In the genomic region with DNA sequence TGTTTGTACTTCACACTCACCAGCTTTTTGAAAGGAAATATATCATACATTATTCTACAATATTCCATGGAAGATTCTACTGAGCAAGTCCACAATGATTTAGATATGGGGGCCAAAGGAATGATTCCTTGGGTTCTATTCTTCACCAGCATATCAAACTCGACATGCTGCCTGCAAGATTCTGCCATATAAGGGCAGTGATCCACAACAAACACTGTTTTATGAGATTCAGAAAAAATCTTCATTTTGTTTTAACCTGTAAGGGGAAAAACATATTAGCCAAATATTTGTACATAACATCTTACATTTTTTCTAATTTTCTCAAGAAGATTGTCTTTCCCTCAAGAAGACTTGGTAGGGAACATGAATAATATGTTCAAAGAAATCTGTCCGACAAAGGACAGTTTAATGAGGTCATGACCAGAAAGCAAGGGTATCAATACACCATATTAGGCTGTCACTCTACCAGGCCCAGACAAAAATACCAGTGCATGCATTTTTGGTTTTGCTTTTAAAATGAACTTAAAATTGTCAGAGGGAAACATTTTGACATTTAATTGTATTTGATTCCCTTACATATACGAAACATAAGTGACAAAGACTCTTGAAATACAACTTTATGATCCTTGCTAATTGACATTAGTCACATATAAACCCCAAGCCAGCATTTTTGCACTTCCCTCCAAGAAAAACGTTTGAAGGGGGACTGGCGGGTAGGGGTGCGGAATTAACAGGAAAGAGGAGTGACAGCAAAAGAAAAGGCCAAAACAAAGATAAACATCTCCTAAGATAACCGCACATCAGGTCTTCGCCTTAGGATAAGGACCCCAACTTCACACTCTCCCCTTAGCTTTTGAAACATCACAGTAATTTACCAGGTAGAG, we compare ENCODE assay signal across 9 cellular contexts. TPM values are rescaled to one million over a fixed set of nuclear protein-coding genes. Genes with fewer than 3 reads are reported as not detected.
DNase-seq lines count a peak whose midpoint lies in the region; ATAC-seq, FAIRE-seq and TF ChIP-seq lines count a peak whose summit lies in the region.
"Had no signal": no experiment of that assay in that cellular context is flagged by ENCODE, and none has a peak within 500 bp of the region (broad histone marks: within the 10 kb centered on the region; RNA-seq: fewer than 3 reads in every experiment).

No MANE protein-coding gene starts in this region.

- H3T11ph ChIP-seq in H9 (ENCODE audit: low read length): no peak overlapping the region

- POLR2A ChIA-PET in A549 (lab: Yijun Ruan, JAX): no interaction called here

- H2BK120ac ChIP-seq in H9 (ENCODE audit: low read depth, low read length, poor library complexity, severe bottlenecking): no peak overlapping the region

- TF ChIP-seq POLR2A in A549 (IDR thresholded peaks at IDR 0.05; ENCODE audit: low read length): no peak
- TF ChIP-seq POLR2A in suprapubic skin (IDR thresholded peaks at IDR 0.05): no peak

- no peak overlapping the region for H4K91ac ChIP-seq in H9 (ENCODE audit: insufficient read length, low read depth, low read length)

- peaks cover 6 to 19% (median 17%) of the 10 kb centered on the region in 3 experiments; a peak in 5 of 7 replicates for H3K36me3 Mint-ChIP-seq in H9 (ENCODE audit: insufficient read depth in 1 of 3, low read depth in 3 of 3)
- H3K36me3 Mint-ChIP-seq in activated T-helper 2 cell treated with anti-CD3 and anti-CD28 coated beads, Interferon-gamma antibody, Interleukin-2, Interleukin-4, amounts not matched to agents 10 μg/mL and 5 μg/mL and 100 μg/mL, durations not matched to agents 14 hours and 24 hours and 36 hours (ENCODE audit: low read depth): peaks cover 40% of the 10 kb centered on the region
- H3K36me3 Mint-ChIP-seq in immature natural killer cell: peaks cover 0 to 4% (median 0%) of the 10 kb centered on the region in 3 donors

- H4K8ac ChIP-seq in H9 (replicated peaks; ENCODE audit: insufficient read length, low read depth, low read length): no peak overlapping the region

- no peak for FAIRE-seq in A549 (lab: Jason Lieb, UNC)
- FAIRE-seq: islet of Langerhans had no signal

- H3K79me1 ChIP-seq in H9 (ENCODE audit: insufficient read depth, low read depth, low read length, poor library complexity, severe bottlenecking): peaks cover 11% of the 10 kb centered on the region

- H3K9ac ChIP-seq in H9 (ENCODE audit: extremely low read depth, insufficient read length, low read length): peak overlapping the region; percentile 95

- H3K23me2 ChIP-seq in H9 (ENCODE audit: insufficient read length, low read depth, low read length, poor library complexity, severe bottlenecking): no peaks in the 10 kb centered on the region

- CTCF ChIA-PET in A549 (lab: Yijun Ruan, JAX): interaction anchor here (0.8 to 2.0 kb wide), 2 partner anchors 11 to 77 kb away, joined by 3 to 6 read pairs; a partner anchor contains a TSS

- H2BK5ac ChIP-seq in H9 (ENCODE audit: insufficient read length, low read length): no peak overlapping the region

- H3K9me3 Mint-ChIP-seq in H9 (no peaks in the 10 kb centered on the region), immature natural killer cell (no peaks in the 10 kb centered on the region)
- no peaks in the 10 kb centered on the region for H3K9me3 Mint-ChIP-seq in activated T-helper 2 cell treated with anti-CD3 and anti-CD28 coated beads, Interferon-gamma antibody, Interleukin-2, Interleukin-4, amounts not matched to agents 10 μg/mL and 5 μg/mL and 100 μg/mL, durations not matched to agents 14 hours and 24 hours and 36 hours

- ATAC-seq in A549 (no peak), HG02763 (IDR thresholded peaks at IDR 0.05; ENCODE audit: unreplicated experiment) (no peak), HG02798 (IDR thresholded peaks at IDR 0.05; ENCODE audit: poor library complexity, unreplicated experiment) (no peak)

- no peak overlapping the region for H4K5ac ChIP-seq in H9 (ENCODE audit: insufficient read length, low read depth, low read length)

- H3K4me1 Mint-ChIP-seq in H9 (peaks cover 19 to 20% of the 10 kb centered on the region in 2 experiments), immature natural killer cell (peaks cover 76 to 85% of the 10 kb centered on the region in 2 donors)
- H3K4me1 Mint-ChIP-seq in activated T-helper 2 cell treated with anti-CD3 and anti-CD28 coated beads, Interferon-gamma antibody, Interleukin-2, Interleukin-4, amounts not matched to agents 10 μg/mL and 5 μg/mL and 100 μg/mL, durations not matched to agents 14 hours and 24 hours and 36 hours (ENCODE audit: low read depth): peaks cover 62% of the 10 kb centered on the region

- H2AFZ ChIP-seq in H9 (ENCODE audit: low read length): no peak overlapping the region

- H3K4me2 ChIP-seq in A549 (peak overlapping the region; percentile 97), H9 (ENCODE audit: insufficient read depth, insufficient read length, low read length) (peak overlapping the region; percentile 86)

- H3K18ac ChIP-seq in H9 (ENCODE audit: insufficient read length, low read depth, low read length): no peak overlapping the region

- peaks cover 14% of the 10 kb centered on the region; the same call in 1 of the 2 replicates for H3K79me2 ChIP-seq in H9 (ENCODE audit: insufficient read depth, low read length)

- DNase-seq in A549 (ENCODE audit: low read depth in 1 of 2, low spot score in 1 of 2) (no peak), H9 (no peak), immature natural killer cell (peak; percentile 38 to 42 (median 41)), suprapubic skin (ENCODE audit: low spot score in 2 of 2) (no peak), NCI-H345 (lab: John Stamatoyannopoulos, UW) (no peak)
- DNase-seq in activated T-helper 2 cell treated with anti-CD3 and anti-CD28 coated beads, Interferon-gamma antibody, Interleukin-2, Interleukin-4, amounts not matched to agents 10 μg/mL and 5 μg/mL and 100 μg/mL, durations not matched to agents 14 hours and 24 hours and 36 hours (ENCODE audit: low spot score): no peak

- H3K9me3 ChIP-seq in A549: no peaks in the 10 kb centered on the region
- no peaks in the 10 kb centered on the region for H3K9me3 ChIP-seq in H9 (ENCODE audit: control insufficient read depth, low read depth, low read length)
- no peaks in the 10 kb centered on the region for H3K9me3 ChIP-seq in suprapubic skin

- H3K56ac ChIP-seq in H9 (ENCODE audit: insufficient read length, low read depth, low read length): no peak overlapping the region

- H3K27ac Mint-ChIP-seq in H9: peak overlapping the region in 2 of 3 experiments; percentile 63 to 100; a peak in 2 of 7 replicates
- H3K27ac Mint-ChIP-seq in activated T-helper 2 cell treated with anti-CD3 and anti-CD28 coated beads, Interferon-gamma antibody, Interleukin-2, Interleukin-4, amounts not matched to agents 10 μg/mL and 5 μg/mL and 100 μg/mL, durations not matched to agents 14 hours and 24 hours and 36 hours: peak overlapping the region; percentile 94
- H3K27ac Mint-ChIP-seq in immature natural killer cell: peak overlapping the region; percentile 94 to 100 (median 99)

- no peak for TF ChIP-seq EP300 in A549 (IDR thresholded peaks at IDR 0.05)
- no peak for TF ChIP-seq EP300 in suprapubic skin (IDR thresholded peaks at IDR 0.05)

- no peak overlapping the region for H2BK15ac ChIP-seq in H9 (ENCODE audit: low read depth, low read length)

- H3K14ac ChIP-seq in H9 (ENCODE audit: insufficient read depth, low read length): no peak overlapping the region

- peaks cover 8% of the 10 kb centered on the region for H3K36me3 ChIP-seq in suprapubic skin

- no peak overlapping the region for H2BK20ac ChIP-seq in H9 (ENCODE audit: low read depth, low read length, poor library complexity, severe bottlenecking)

- no peak overlapping the region for H2BK12ac ChIP-seq in H9 (ENCODE audit: insufficient read length, low read depth, low read length)

- TF ChIP-seq RAD21 in A549 (conservative IDR thresholded peaks at IDR 0.05 in 1 of 2, IDR thresholded peaks at IDR 0.05 in 1 of 2): no peak

- no peaks in the 10 kb centered on the region for H4K20me1 ChIP-seq in H9 (ENCODE audit: control insufficient read depth, insufficient read depth, insufficient read length)

- peak overlapping the region; percentile 89 to 92 for H3K27ac ChIP-seq in A549
- no peak overlapping the region for H3K27ac ChIP-seq in H9 (ENCODE audit: insufficient read length, low read depth, low read length)
- H3K27ac ChIP-seq in suprapubic skin: peak overlapping the region; percentile 99

- H3K4me3 ChIP-seq in A549: peak overlapping the region; percentile 94
- H3K4me3 ChIP-seq in suprapubic skin: peak overlapping the region; percentile 76

- intact Hi-C loops in activated T-helper 2 cell treated with anti-CD3 and anti-CD28 coated beads, Interferon-gamma antibody, Interleukin-2, Interleukin-4, amounts not matched to agents 10 μg/mL and 5 μg/mL and 100 μg/mL, durations not matched to agents 14 hours and 24 hours and 36 hours (cut with micrococcal nuclease): loop anchor here (5.0 to 10.0 kb wide), 3 partner anchors 190 to 308 kb away; a partner anchor contains a TSS

- H3K4me1 ChIP-seq in A549 (peaks cover 30% of the 10 kb centered on the region; the same call in 2 of the 3 replicates), H9 (ENCODE audit: insufficient read depth, low read length) (peaks cover 3% of the 10 kb centered on the region; the same call in 1 of the 2 replicates), suprapubic skin (peaks cover 54% of the 10 kb centered on the region)

- H3K4ac ChIP-seq in H9 (ENCODE audit: low read depth, low read length): no peak overlapping the region

- TF ChIP-seq CTCF in A549 (IDR thresholded peaks at IDR 0.05): no peak
- TF ChIP-seq CTCF in H9 (conservative IDR thresholded peaks at IDR 0.05): no peak
- no peak for TF ChIP-seq CTCF in suprapubic skin (IDR thresholded peaks at IDR 0.05)

- H3K27me3 ChIP-seq in H9 (ENCODE audit: insufficient read depth, low read length): no peaks in the 10 kb centered on the region
- H3K27me3 ChIP-seq in suprapubic skin: no peaks in the 10 kb centered on the region

- H3K4me3 Mint-ChIP-seq in H9 (peak overlapping the region; percentile 95 to 98), immature natural killer cell (peak overlapping the region; percentile 97 to 100 (median 98))
- peak overlapping the region; percentile 94 for H3K4me3 Mint-ChIP-seq in activated T-helper 2 cell treated with anti-CD3 and anti-CD28 coated beads, Interferon-gamma antibody, Interleukin-2, Interleukin-4, amounts not matched to agents 10 μg/mL and 5 μg/mL and 100 μg/mL, durations not matched to agents 14 hours and 24 hours and 36 hours (ENCODE audit: low read depth)

- 7% methylated on average over 8 of the region's 8 CpGs for WGBS in A549 (ENCODE audit: missing lambda C conversion rate)
- no CpG with 5 or more reads among the region's 8 CpGs for WGBS in H9 (ENCODE audit: extremely low coverage, insufficient read length, low lambda C conversion rate)
- 9% methylated on average over 8 of the region's 8 CpGs for WGBS in suprapubic skin

- no peak overlapping the region for H3K23ac ChIP-seq in H9 (ENCODE audit: insufficient read length, low read depth, low read length)

- H3K27me3 Mint-ChIP-seq in H9 (ENCODE audit: low read depth) (no peaks in the 10 kb centered on the region), immature natural killer cell (ENCODE audit: low read depth in 3 of 3) (peaks cover 10 to 18% (median 14%) of the 10 kb centered on the region in 3 donors)
- H3K27me3 Mint-ChIP-seq in activated T-helper 2 cell treated with anti-CD3 and anti-CD28 coated beads, Interferon-gamma antibody, Interleukin-2, Interleukin-4, amounts not matched to agents 10 μg/mL and 5 μg/mL and 100 μg/mL, durations not matched to agents 14 hours and 24 hours and 36 hours (ENCODE audit: low read depth): no peaks in the 10 kb centered on the region

- no peak overlapping the region for H2AK5ac ChIP-seq in H9 (ENCODE audit: insufficient read length, low read length)

RNA-seq across cellular contexts. Expression of a gene that starts 1.0 kb away (rescaled TPM):
- polyA plus RNA-seq in A549 (2011; rRNA removed) (41.2 and 71.7 TPM in 2 replicates), A549 (2017; fragmentation: RNase III; extraction: RNeasy Plus Mini Kit Qiagen cat#74134 plus additional on column Dnase treatment) (30.9 to 39.7 TPM (median 34.9 TPM) in 3 replicates), immature natural killer cell (10 to 100 TPM; 11.4 to 27.2 (median 21.9) TPM)
- polyA plus RNA-seq in A549 (2012; cell fraction: cytosol; rRNA removed): 10.7 and 11.2 TPM in 2 replicates
- 6.3 and 10.2 TPM in 2 replicates for polyA plus RNA-seq in A549 (2012; cell fraction: nucleus; rRNA removed)
- 27.4 and 88.4 TPM in 2 replicates for polyA minus RNA-seq in A549 (2011; rRNA and poly(A)+ RNA removed)
- total RNA-seq in H9 (2021) (39.1 and 42.9 TPM in 2 replicates), suprapubic skin (10 to 100 TPM; 18.5 to 35.3 (median 28.8) TPM)
- total RNA-seq in activated T-helper 2 cell treated with anti-CD3 and anti-CD28 coated beads, Interferon-gamma antibody, Interleukin-2, Interleukin-4, amounts not matched to agents 10 μg/mL and 5 μg/mL and 100 μg/mL, durations not matched to agents 14 hours and 24 hours and 36 hours: 54.4 and 65.7 TPM in 2 replicates

RNA-seq across cellular contexts. Expression of a gene that starts 1.5 kb away (rescaled TPM):
- polyA plus RNA-seq in A549 (2011; rRNA removed) (37.0 and 51.1 TPM in 2 replicates), A549 (2017; fragmentation: RNase III; extraction: RNeasy Plus Mini Kit Qiagen cat#74134 plus additional on column Dnase treatment) (36.3 to 40.7 TPM (median 38.3 TPM) in 3 replicates), immature natural killer cell (10 to 100 TPM; 70.7 to 95.1 (median 85.2) TPM)
- 21.3 and 24.9 TPM in 2 replicates for polyA plus RNA-seq in A549 (2012; cell fraction: cytosol; rRNA removed)
- polyA plus RNA-seq in A549 (2012; cell fraction: nucleus; rRNA removed): 7.6 and 10.7 TPM in 2 replicates
- 13.2 and 14.6 TPM in 2 replicates for polyA minus RNA-seq in A549 (2011; rRNA and poly(A)+ RNA removed)
- total RNA-seq in H9 (2021) (30.0 and 34.2 TPM in 2 replicates), suprapubic skin (10 to 100 TPM; 45.8 to 74.8 (median 51.4) TPM)
- 48.4 and 49.0 TPM in 2 replicates for total RNA-seq in activated T-helper 2 cell treated with anti-CD3 and anti-CD28 coated beads, Interferon-gamma antibody, Interleukin-2, Interleukin-4, amounts not matched to agents 10 μg/mL and 5 μg/mL and 100 μg/mL, durations not matched to agents 14 hours and 24 hours and 36 hours

Comparison
In these comparisons a context has a peak if more than half of its experiments do, and no peak if none do; other contexts are left out.
1. DNase-seq: peak in immature natural killer cell (3 of 3); none in A549 (0 of 2), H9 (single experiment), activated T-helper 2 cell treated with anti-CD3 and anti-CD28 coated beads, Interferon-gamma antibody, Interleukin-2, Interleukin-4, amounts not matched to agents 10 μg/mL and 5 μg/mL and 100 μg/mL, durations not matched to agents 14 hours and 24 hours and 36 hours (single experiment), suprapubic skin (0 of 2) and NCI-H345 (single experiment).
2. Peak in every context shown above with its lines, with median percentiles within 50 percentile points of each other: H3K27ac Mint-ChIP-seq and H3K4me3 Mint-ChIP-seq.